ENCODE assay signal across 18 cellular contexts in the genomic region with DNA sequence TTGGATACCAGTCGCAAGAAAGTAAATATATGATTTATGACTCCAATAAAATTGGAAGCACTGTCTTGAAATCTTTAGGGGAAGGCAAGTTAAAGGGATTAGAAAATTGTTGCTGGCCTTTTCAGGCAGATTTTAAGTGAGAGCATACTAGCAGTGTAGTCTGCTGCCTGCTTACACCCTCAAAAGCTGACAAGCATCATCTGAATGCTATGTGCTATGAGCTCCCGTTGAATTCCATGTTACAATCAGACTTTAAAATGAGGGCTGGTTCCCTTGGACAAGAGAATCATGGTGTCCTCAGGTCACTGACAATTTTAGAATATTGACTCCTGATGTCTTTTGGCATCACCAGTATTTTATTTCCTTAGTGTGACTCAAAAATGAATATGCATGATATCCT.
DNase-seq lines count a peak whose midpoint lies in the region; ATAC-seq, FAIRE-seq and TF ChIP-seq lines count a peak whose summit lies in the region.
"Had no signal": no experiment of that assay in that cellular context is flagged by ENCODE, and none has a peak within 500 bp of the region (broad histone marks: within the 10 kb centered on the region; RNA-seq: fewer than 3 reads in every experiment).

No MANE protein-coding gene starts in this region.

- DNase-seq in GM23338 (ENCODE audit: low spot score) (no peak), astrocyte (ENCODE audit: low read depth) (no peak), mesothelial cell of epicardium (ENCODE audit: low spot score in 2 of 2, unreplicated experiment in 2 of 2) (no peak), SK-N-DZ (ENCODE audit: low spot score) (no peak), NCI-H187 (lab: John Stamatoyannopoulos, UW) (no peak), NCI-H2029 (lab: John Stamatoyannopoulos, UW) (no peak)
- DNase-seq in stimulated activated naive B cell treated with anti-CD40 and anti-IgM and Interleukin-4, amounts not matched to agents 10 μg/mL and 1 μg/mL and 100 μg/mL, for 72 hours: no peak
- no peak for DNase-seq in activated CD4-positive, alpha-beta memory T cell treated with anti-CD3 and anti-CD28 coated beads for 36 hours
- DNase-seq: BE2C; Calu3; CD4-positive, alpha-beta T cell; DMS79; GOT3; KBM-7; MV-4-11; NCI-H1417; NCI-H2029 treated with DMSO at 0.1 percent for 48 hours; NCI-H510A had no signal

- no peaks in the 10 kb centered on the region for H3F3A ChIP-seq in GM23338 (replicated peaks; ENCODE audit: low read depth)

- no peaks in the 10 kb centered on the region for H3K27me3 Mint-ChIP-seq in GM23338 (ENCODE audit: insufficient read depth, low read depth, poor library complexity)
- no peaks in the 10 kb centered on the region for H3K27me3 Mint-ChIP-seq in astrocyte (ENCODE audit: low read depth, unreplicated experiment)
- H3K27me3 Mint-ChIP-seq in mesothelial cell of epicardium (ENCODE audit: low read depth): no peaks in the 10 kb centered on the region
- no peaks in the 10 kb centered on the region for H3K27me3 Mint-ChIP-seq in stimulated activated naive B cell treated with anti-CD40 and anti-IgM and Interleukin-4, amounts not matched to agents 10 μg/mL and 1 μg/mL and 100 μg/mL, for 72 hours
- H3K27me3 Mint-ChIP-seq in activated CD4-positive, alpha-beta memory T cell treated with anti-CD3 and anti-CD28 coated beads for 36 hours: no peaks in the 10 kb centered on the region
- H3K27me3 Mint-ChIP-seq: CD4-positive, alpha-beta T cell had no signal

- TF ChIP-seq CTCF in GM23338 (conservative IDR thresholded peaks at IDR 0.05; ENCODE audit: low read depth in 2 of 2) (no peak), astrocyte (IDR thresholded peaks at IDR 0.05; ENCODE audit: insufficient read depth, low read depth, low read length) (no peak), mesothelial cell of epicardium (IDR thresholded peaks at IDR 0.05; ENCODE audit: unreplicated experiment) (no peak)

- peaks cover 14% of the 10 kb centered on the region for H3K4me1 ChIP-seq in GM23338 (ENCODE audit: insufficient read depth)
- H3K4me1 ChIP-seq in astrocyte (ENCODE audit: insufficient read depth, low read length): peaks cover 14% of the 10 kb centered on the region

- no peaks in the 10 kb centered on the region for H3K36me3 ChIP-seq in GM23338 (ENCODE audit: insufficient read depth)
- H3K36me3 ChIP-seq in astrocyte (ENCODE audit: insufficient read depth, low read length): no peaks in the 10 kb centered on the region
- H3K36me3 ChIP-seq: BE2C had no signal

- no peak overlapping the region for H3K27ac ChIP-seq in GM23338 (ENCODE audit: low read depth)
- H3K27ac ChIP-seq in astrocyte (ENCODE audit: low read depth, low read length): no peak overlapping the region

- CTCF ChIA-PET in activated CD4-positive, alpha-beta memory T cell treated with anti-CD3 and anti-CD28 coated beads for 36 hours (lab: Charles Lee): no interaction called here

- intact Hi-C loops in activated CD4-positive, alpha-beta memory T cell treated with anti-CD3 and anti-CD28 coated beads for 36 hours (cut with micrococcal nuclease): no loop called here

- H3K9me3 ChIP-seq in astrocyte (ENCODE audit: insufficient read depth, low read depth, low read length): peaks cover 2% of the 10 kb centered on the region
- H3K9me3 ChIP-seq: BE2C had no signal

- H3K9me3 Mint-ChIP-seq in GM23338 (no peaks in the 10 kb centered on the region), astrocyte (ENCODE audit: unreplicated experiment) (peaks cover 3% of the 10 kb centered on the region), mesothelial cell of epicardium (no peaks in the 10 kb centered on the region)
- no peaks in the 10 kb centered on the region for H3K9me3 Mint-ChIP-seq in stimulated activated naive B cell treated with anti-CD40 and anti-IgM and Interleukin-4, amounts not matched to agents 10 μg/mL and 1 μg/mL and 100 μg/mL, for 72 hours
- H3K9me3 Mint-ChIP-seq in activated CD4-positive, alpha-beta memory T cell treated with anti-CD3 and anti-CD28 coated beads for 36 hours: no peaks in the 10 kb centered on the region
- H3K9me3 Mint-ChIP-seq: CD4-positive, alpha-beta T cell had no signal

- no peak overlapping the region for H3K4me3 Mint-ChIP-seq in GM23338
- H3K4me3 Mint-ChIP-seq in astrocyte (ENCODE audit: unreplicated experiment): no peak overlapping the region
- H3K4me3 Mint-ChIP-seq in mesothelial cell of epicardium: no peak overlapping the region
- H3K4me3 Mint-ChIP-seq in stimulated activated naive B cell treated with anti-CD40 and anti-IgM and Interleukin-4, amounts not matched to agents 10 μg/mL and 1 μg/mL and 100 μg/mL, for 72 hours: no peak overlapping the region
- H3K4me3 Mint-ChIP-seq in activated CD4-positive, alpha-beta memory T cell treated with anti-CD3 and anti-CD28 coated beads for 36 hours: no peak overlapping the region
- H3K4me3 Mint-ChIP-seq: CD4-positive, alpha-beta T cell had no signal

- peak; percentile 34 for FAIRE-seq in astrocyte (lab: Jason Lieb, UNC)

- H3K4me2 ChIP-seq in GM23338: no peak overlapping the region
- no peak overlapping the region for H3K4me2 ChIP-seq in astrocyte (ENCODE audit: low read length)

- H3K4me3 ChIP-seq in GM23338: no peak overlapping the region
- no peak overlapping the region for H3K4me3 ChIP-seq in astrocyte (ENCODE audit: insufficient read depth, low read depth, low read length)

- no peak; the same call in 2 of the 3 replicates for ATAC-seq in GM23338
- ATAC-seq in stimulated activated naive B cell treated with anti-CD40 and anti-IgM and Interleukin-4, amounts not matched to agents 10 μg/mL and 1 μg/mL and 100 μg/mL, for 72 hours (replicated peaks): no peak

- H4K20me1 ChIP-seq in GM23338 (replicated peaks; ENCODE audit: insufficient read depth) (no peaks in the 10 kb centered on the region), astrocyte (ENCODE audit: insufficient read depth, low read length) (no peaks in the 10 kb centered on the region)

- H3K79me2 ChIP-seq in GM23338 (replicated peaks; ENCODE audit: insufficient read depth) (no peaks in the 10 kb centered on the region), astrocyte (ENCODE audit: insufficient read depth, low read length) (peaks cover 1% of the 10 kb centered on the region)

- no peaks in the 10 kb centered on the region for H3K9me2 ChIP-seq in GM23338 (ENCODE audit: insufficient read depth)

- H2AFZ ChIP-seq in GM23338 (no peak overlapping the region), astrocyte (ENCODE audit: low read depth, low read length) (no peak overlapping the region)

- H3K9ac ChIP-seq in astrocyte (ENCODE audit: low read length): no peak overlapping the region

- POLR2A ChIA-PET in activated CD4-positive, alpha-beta memory T cell treated with anti-CD3 and anti-CD28 coated beads for 36 hours (lab: Charles Lee): no interaction called here

- no peaks in the 10 kb centered on the region for H3K27me3 ChIP-seq in GM23338 (ENCODE audit: insufficient read depth)
- no peaks in the 10 kb centered on the region for H3K27me3 ChIP-seq in astrocyte (ENCODE audit: insufficient read depth, low read length)
- H3K27me3 ChIP-seq: BE2C had no signal

- H3K4me1 Mint-ChIP-seq in GM23338: peaks cover 26% of the 10 kb centered on the region
- H3K4me1 Mint-ChIP-seq in astrocyte (ENCODE audit: low read depth, unreplicated experiment): peaks cover 38% of the 10 kb centered on the region
- H3K4me1 Mint-ChIP-seq in mesothelial cell of epicardium: peaks cover 63% of the 10 kb centered on the region
- peaks cover 7 to 14% of the 10 kb centered on the region in 2 donors for H3K4me1 Mint-ChIP-seq in stimulated activated naive B cell treated with anti-CD40 and anti-IgM and Interleukin-4, amounts not matched to agents 10 μg/mL and 1 μg/mL and 100 μg/mL, for 72 hours
- H3K4me1 Mint-ChIP-seq in activated CD4-positive, alpha-beta memory T cell treated with anti-CD3 and anti-CD28 coated beads for 36 hours (ENCODE audit: low read depth): peaks cover 18% of the 10 kb centered on the region

- H3K36me3 Mint-ChIP-seq in GM23338 (ENCODE audit: low read depth): no peaks in the 10 kb centered on the region
- H3K36me3 Mint-ChIP-seq in astrocyte (ENCODE audit: low read depth, unreplicated experiment): no peaks in the 10 kb centered on the region
- H3K36me3 Mint-ChIP-seq in mesothelial cell of epicardium: no peaks in the 10 kb centered on the region
- no peaks in the 10 kb centered on the region for H3K36me3 Mint-ChIP-seq in stimulated activated naive B cell treated with anti-CD40 and anti-IgM and Interleukin-4, amounts not matched to agents 10 μg/mL and 1 μg/mL and 100 μg/mL, for 72 hours
- no peaks in the 10 kb centered on the region for H3K36me3 Mint-ChIP-seq in activated CD4-positive, alpha-beta memory T cell treated with anti-CD3 and anti-CD28 coated beads for 36 hours

- H3K27ac Mint-ChIP-seq in GM23338 (peak overlapping the region; percentile 81; the same call in 1 of the 2 replicates), astrocyte (ENCODE audit: unreplicated experiment) (peak overlapping the region; percentile 53), mesothelial cell of epicardium (peak overlapping the region; percentile 89)
- peak overlapping the region; percentile 56 for H3K27ac Mint-ChIP-seq in stimulated activated naive B cell treated with anti-CD40 and anti-IgM and Interleukin-4, amounts not matched to agents 10 μg/mL and 1 μg/mL and 100 μg/mL, for 72 hours
- no peak overlapping the region for H3K27ac Mint-ChIP-seq in activated CD4-positive, alpha-beta memory T cell treated with anti-CD3 and anti-CD28 coated beads for 36 hours
- H3K27ac Mint-ChIP-seq: CD4-positive, alpha-beta T cell had no signal

TF ChIP-seq in GM23338, 12 proteins besides CTCF, POLR2A, EP300 and RAD21 (continues in another document):
- no peak for TF ChIP-seq ZNF331 (CRISPR knock-in tag; IDR thresholded peaks at IDR 0.05; ENCODE audit: low read depth)
